2 cellular contexts compared by ENCODE assay signal in the genomic region with DNA sequence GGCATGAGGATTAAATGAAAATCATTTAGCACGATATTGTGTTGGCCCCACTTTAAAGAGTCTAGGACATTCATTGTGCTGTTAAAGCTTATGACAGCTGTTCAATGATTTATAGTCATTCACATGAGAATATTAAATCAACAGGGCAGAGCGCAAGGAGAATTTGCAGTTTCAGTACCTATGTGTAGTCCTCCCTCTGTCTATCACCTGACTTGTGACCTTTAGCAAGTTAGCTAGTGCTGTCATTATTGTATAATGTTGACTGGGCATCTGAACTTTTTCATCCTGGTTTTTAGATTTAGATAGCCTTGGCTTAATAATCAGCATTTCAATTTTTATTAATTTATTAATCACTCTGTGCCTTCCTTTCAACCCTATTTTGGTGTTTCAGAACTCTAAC.
TF ChIP-seq lines count a peak whose summit lies in the region.

No MANE protein-coding gene starts in this region.

TF ChIP-seq in liver, 16 proteins besides CTCF, POLR2A, EP300 and RAD21 (continued from another document):
- TF ChIP-seq, protein P1, sequence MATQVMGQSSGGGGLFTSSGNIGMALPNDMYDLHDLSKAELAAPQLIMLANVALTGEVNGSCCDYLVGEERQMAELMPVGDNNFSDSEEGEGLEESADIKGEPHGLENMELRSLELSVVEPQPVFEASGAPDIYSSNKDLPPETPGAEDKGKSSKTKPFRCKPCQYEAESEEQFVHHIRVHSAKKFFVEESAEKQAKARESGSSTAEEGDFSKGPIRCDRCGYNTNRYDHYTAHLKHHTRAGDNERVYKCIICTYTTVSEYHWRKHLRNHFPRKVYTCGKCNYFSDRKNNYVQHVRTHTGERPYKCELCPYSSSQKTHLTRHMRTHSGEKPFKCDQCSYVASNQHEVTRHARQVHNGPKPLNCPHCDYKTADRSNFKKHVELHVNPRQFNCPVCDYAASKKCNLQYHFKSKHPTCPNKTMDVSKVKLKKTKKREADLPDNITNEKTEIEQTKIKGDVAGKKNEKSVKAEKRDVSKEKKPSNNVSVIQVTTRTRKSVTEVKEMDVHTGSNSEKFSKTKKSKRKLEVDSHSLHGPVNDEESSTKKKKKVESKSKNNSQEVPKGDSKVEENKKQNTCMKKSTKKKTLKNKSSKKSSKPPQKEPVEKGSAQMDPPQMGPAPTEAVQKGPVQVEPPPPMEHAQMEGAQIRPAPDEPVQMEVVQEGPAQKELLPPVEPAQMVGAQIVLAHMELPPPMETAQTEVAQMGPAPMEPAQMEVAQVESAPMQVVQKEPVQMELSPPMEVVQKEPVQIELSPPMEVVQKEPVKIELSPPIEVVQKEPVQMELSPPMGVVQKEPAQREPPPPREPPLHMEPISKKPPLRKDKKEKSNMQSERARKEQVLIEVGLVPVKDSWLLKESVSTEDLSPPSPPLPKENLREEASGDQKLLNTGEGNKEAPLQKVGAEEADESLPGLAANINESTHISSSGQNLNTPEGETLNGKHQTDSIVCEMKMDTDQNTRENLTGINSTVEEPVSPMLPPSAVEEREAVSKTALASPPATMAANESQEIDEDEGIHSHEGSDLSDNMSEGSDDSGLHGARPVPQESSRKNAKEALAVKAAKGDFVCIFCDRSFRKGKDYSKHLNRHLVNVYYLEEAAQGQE (IDR thresholded peaks at IDR 0.05) = peak; percentile 59

TF ChIP-seq in HepG2, 621 proteins besides CTCF, POLR2A, EP300 and RAD21:
- TF ChIP-seq ATAD3A (CRISPR knock-in tag; IDR thresholded peaks at IDR 0.05) = no peak
- TF ChIP-seq ZNF160 (CRISPR knock-in tag; IDR thresholded peaks at IDR 0.05) = no peak
- TF ChIP-seq HOXD1 (CRISPR knock-in tag; IDR thresholded peaks at IDR 0.05) = no peak
- no peak for TF ChIP-seq HMGA1 (CRISPR knock-in tag; conservative IDR thresholded peaks at IDR 0.05)
- TF ChIP-seq, protein P2, sequence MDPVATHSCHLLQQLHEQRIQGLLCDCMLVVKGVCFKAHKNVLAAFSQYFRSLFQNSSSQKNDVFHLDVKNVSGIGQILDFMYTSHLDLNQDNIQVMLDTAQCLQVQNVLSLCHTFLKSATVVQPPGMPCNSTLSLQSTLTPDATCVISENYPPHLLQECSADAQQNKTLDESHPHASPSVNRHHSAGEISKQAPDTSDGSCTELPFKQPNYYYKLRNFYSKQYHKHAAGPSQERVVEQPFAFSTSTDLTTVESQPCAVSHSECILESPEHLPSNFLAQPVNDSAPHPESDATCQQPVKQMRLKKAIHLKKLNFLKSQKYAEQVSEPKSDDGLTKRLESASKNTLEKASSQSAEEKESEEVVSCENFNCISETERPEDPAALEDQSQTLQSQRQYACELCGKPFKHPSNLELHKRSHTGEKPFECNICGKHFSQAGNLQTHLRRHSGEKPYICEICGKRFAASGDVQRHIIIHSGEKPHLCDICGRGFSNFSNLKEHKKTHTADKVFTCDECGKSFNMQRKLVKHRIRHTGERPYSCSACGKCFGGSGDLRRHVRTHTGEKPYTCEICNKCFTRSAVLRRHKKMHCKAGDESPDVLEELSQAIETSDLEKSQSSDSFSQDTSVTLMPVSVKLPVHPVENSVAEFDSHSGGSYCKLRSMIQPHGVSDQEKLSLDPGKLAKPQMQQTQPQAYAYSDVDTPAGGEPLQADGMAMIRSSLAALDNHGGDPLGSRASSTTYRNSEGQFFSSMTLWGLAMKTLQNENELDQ (CRISPR knock-in tag; IDR thresholded peaks at IDR 0.05; ENCODE audit: borderline replicate concordance) = no peak
- no peak for TF ChIP-seq ZNF672 (CRISPR knock-in tag; IDR thresholded peaks at IDR 0.05)
- TF ChIP-seq NONO (IDR thresholded peaks at IDR 0.05) = no peak
- no peak for TF ChIP-seq NONO (CRISPR knock-in tag; conservative IDR thresholded peaks at IDR 0.05)
- TF ChIP-seq, protein P3, sequence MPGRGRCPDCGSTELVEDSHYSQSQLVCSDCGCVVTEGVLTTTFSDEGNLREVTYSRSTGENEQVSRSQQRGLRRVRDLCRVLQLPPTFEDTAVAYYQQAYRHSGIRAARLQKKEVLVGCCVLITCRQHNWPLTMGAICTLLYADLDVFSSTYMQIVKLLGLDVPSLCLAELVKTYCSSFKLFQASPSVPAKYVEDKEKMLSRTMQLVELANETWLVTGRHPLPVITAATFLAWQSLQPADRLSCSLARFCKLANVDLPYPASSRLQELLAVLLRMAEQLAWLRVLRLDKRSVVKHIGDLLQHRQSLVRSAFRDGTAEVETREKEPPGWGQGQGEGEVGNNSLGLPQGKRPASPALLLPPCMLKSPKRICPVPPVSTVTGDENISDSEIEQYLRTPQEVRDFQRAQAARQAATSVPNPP (CRISPR knock-in tag; IDR thresholded peaks at IDR 0.05) = no peak
- TF ChIP-seq ZBTB42 (CRISPR knock-in tag; IDR thresholded peaks at IDR 0.05) = no peak
- no peak for TF ChIP-seq BORCS8-MEF2B (CRISPR knock-in tag; IDR thresholded peaks at IDR 0.05)
- TF ChIP-seq, protein P4, sequence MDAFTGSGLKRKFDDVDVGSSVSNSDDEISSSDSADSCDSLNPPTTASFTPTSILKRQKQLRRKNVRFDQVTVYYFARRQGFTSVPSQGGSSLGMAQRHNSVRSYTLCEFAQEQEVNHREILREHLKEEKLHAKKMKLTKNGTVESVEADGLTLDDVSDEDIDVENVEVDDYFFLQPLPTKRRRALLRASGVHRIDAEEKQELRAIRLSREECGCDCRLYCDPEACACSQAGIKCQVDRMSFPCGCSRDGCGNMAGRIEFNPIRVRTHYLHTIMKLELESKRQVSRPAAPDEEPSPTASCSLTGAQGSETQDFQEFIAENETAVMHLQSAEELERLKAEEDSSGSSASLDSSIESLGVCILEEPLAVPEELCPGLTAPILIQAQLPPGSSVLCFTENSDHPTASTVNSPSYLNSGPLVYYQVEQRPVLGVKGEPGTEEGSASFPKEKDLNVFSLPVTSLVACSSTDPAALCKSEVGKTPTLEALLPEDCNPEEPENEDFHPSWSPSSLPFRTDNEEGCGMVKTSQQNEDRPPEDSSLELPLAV (CRISPR knock-in tag; conservative IDR thresholded peaks at IDR 0.05; ENCODE audit: low read depth) = no peak
- no peak for TF ChIP-seq ZNF10 (CRISPR knock-in tag; IDR thresholded peaks at IDR 0.05; ENCODE audit: borderline replicate concordance, low read depth)
- no peak for TF ChIP-seq HES4 (CRISPR knock-in tag; IDR thresholded peaks at IDR 0.05; ENCODE audit: borderline replicate concordance)
- TF ChIP-seq, protein P5, sequence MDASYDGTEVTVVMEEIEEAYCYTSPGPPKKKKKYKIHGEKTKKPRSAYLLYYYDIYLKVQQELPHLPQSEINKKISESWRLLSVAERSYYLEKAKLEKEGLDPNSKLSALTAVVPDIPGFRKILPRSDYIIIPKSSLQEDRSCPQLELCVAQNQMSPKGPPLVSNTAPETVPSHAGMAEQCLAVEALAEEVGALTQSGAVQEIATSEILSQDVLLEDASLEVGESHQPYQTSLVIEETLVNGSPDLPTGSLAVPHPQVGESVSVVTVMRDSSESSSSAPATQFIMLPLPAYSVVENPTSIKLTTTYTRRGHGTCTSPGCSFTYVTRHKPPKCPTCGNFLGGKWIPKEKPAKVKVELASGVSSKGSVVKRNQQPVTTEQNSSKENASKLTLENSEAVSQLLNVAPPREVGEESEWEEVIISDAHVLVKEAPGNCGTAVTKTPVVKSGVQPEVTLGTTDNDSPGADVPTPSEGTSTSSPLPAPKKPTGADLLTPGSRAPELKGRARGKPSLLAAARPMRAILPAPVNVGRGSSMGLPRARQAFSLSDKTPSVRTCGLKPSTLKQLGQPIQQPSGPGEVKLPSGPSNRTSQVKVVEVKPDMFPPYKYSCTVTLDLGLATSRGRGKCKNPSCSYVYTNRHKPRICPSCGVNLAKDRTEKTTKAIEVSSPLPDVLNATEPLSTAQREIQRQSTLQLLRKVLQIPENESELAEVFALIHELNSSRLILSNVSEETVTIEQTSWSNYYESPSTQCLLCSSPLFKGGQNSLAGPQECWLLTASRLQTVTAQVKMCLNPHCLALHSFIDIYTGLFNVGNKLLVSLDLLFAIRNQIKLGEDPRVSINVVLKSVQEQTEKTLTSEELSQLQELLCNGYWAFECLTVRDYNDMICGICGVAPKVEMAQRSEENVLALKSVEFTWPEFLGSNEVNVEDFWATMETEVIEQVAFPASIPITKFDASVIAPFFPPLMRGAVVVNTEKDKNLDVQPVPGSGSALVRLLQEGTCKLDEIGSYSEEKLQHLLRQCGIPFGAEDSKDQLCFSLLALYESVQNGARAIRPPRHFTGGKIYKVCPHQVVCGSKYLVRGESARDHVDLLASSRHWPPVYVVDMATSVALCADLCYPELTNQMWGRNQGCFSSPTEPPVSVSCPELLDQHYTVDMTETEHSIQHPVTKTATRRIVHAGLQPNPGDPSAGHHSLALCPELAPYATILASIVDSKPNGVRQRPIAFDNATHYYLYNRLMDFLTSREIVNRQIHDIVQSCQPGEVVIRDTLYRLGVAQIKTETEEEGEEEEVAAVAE (CRISPR knock-in tag; IDR thresholded peaks at IDR 0.05; ENCODE audit: borderline replicate concordance) = no peak
- no peak for TF ChIP-seq PTBP1 (IDR thresholded peaks at IDR 0.05; ENCODE audit: low read depth, low read length, poor library complexity, severe bottlenecking)
